Comparison of ENCODE assay signal across 8 cellular contexts in genomic region chr6:165850434-165851019, GRCh38.
DNase-seq lines count a peak whose midpoint lies in the region; ATAC-seq and TF ChIP-seq lines count a peak whose summit lies in the region.

No MANE protein-coding gene starts in this region.

- TF ChIP-seq POLR2A in thyroid gland (IDR thresholded peaks at IDR 0.05), result no peak

- no peak overlapping the region for H3K4me3 Mint-ChIP-seq in CD8-positive, alpha-beta T cell

- H3K4me3 ChIP-seq in CD8-positive, alpha-beta T cell (ENCODE audit: low read depth, low read length), result no peak overlapping the region
- H3K4me3 ChIP-seq in OCI-LY1 (ENCODE audit: low read depth, low read length, poor library complexity, severe bottlenecking), result no peak overlapping the region
- no peak overlapping the region for H3K4me3 ChIP-seq in fibroblast of villous mesenchyme (ENCODE audit: low read depth, low read length)
- H3K4me3 ChIP-seq in thyroid gland (replicated peaks in 1 of 3), result peak overlapping the region in 1 of 3 donors; percentile 35

- H2AFZ ChIP-seq in OCI-LY1 (ENCODE audit: low read length), result no peak overlapping the region

- peak; percentile 15 to 67 (median 45) for DNase-seq in CD8-positive, alpha-beta T cell
- DNase-seq in GM19238 (ENCODE audit: insufficient read length, low spot score) (peak; percentile 66), fibroblast of villous mesenchyme (ENCODE audit: low read depth) (peak; percentile 53), non-pigmented ciliary epithelial cell (ENCODE audit: low read depth) (peak; percentile 5), thyroid gland (peak; percentile 76 to 79)
- DNase-seq in activated T-cell treated with anti-CD3 and anti-CD28 coated beads, Interleukin-2, amount 50 U/mL, for 48 hours, result peak; percentile 69 to 70

- no peak overlapping the region for H3K9ac ChIP-seq in OCI-LY1 (ENCODE audit: low read length)

- peak; percentile 97 for TF ChIP-seq CTCF in CD8-positive, alpha-beta T cell (IDR thresholded peaks at IDR 0.05)
- TF ChIP-seq CTCF in OCI-LY1 (IDR thresholded peaks at IDR 0.05; ENCODE audit: low read length), result peak; percentile 92
- peak; percentile 96 for TF ChIP-seq CTCF in fibroblast of villous mesenchyme (IDR thresholded peaks at IDR 0.05; ENCODE audit: insufficient read depth, low read depth, low read length)
- TF ChIP-seq CTCF in thyroid gland (IDR thresholded peaks at IDR 0.05), result peak; percentile 88 to 99 (median 94)

- H3K36me3 Mint-ChIP-seq in CD8-positive, alpha-beta T cell, result no peaks in the 10 kb centered on the region

- H3K9me2 ChIP-seq in OCI-LY1 (ENCODE audit: low read depth, low read length), result no peaks in the 10 kb centered on the region

- peaks cover 11% of the 10 kb centered on the region for H3K4me1 Mint-ChIP-seq in CD8-positive, alpha-beta T cell (ENCODE audit: low read depth)

- H3F3A ChIP-seq in OCI-LY1 (ENCODE audit: insufficient read depth, low read length), result no peaks in the 10 kb centered on the region

- H3K27me3 Mint-ChIP-seq in CD8-positive, alpha-beta T cell (ENCODE audit: low read depth), result peaks cover 55% of the 10 kb centered on the region

- ATAC-seq in CD8-positive, alpha-beta T cell, result peak; percentile 63
- ATAC-seq in HG03342 (IDR thresholded peaks at IDR 0.05; ENCODE audit: unreplicated experiment), result peak; percentile 96

- no peaks in the 10 kb centered on the region for H4K20me1 ChIP-seq in OCI-LY1 (ENCODE audit: insufficient read depth, low read length)

- H3K4me2 ChIP-seq in OCI-LY1 (ENCODE audit: low read length), result no peak overlapping the region

- peaks cover 16% of the 10 kb centered on the region for H3K27me3 ChIP-seq in CD8-positive, alpha-beta T cell (ENCODE audit: insufficient read depth, low read length)
- H3K27me3 ChIP-seq in OCI-LY1 (ENCODE audit: insufficient read depth, low read length), result no peaks in the 10 kb centered on the region
- no peaks in the 10 kb centered on the region for H3K27me3 ChIP-seq in thyroid gland

- H3K27ac ChIP-seq in CD8-positive, alpha-beta T cell (ENCODE audit: low read depth, low read length), result no peak overlapping the region
- no peak overlapping the region for H3K27ac ChIP-seq in OCI-LY1 (ENCODE audit: low read depth, low read length, poor library complexity, severe bottlenecking)
- peak overlapping the region in 1 of 3 donors; percentile 32 for H3K27ac ChIP-seq in thyroid gland

- H3K79me2 ChIP-seq in OCI-LY1 (ENCODE audit: insufficient read depth, low read length), result no peaks in the 10 kb centered on the region

- POLR2A ChIA-PET in CD8-positive, alpha-beta T cell (lab: Charles Lee), result no interaction called here

- H3K9me3 ChIP-seq in CD8-positive, alpha-beta T cell (ENCODE audit: low read length), result no peaks in the 10 kb centered on the region
- H3K9me3 ChIP-seq in OCI-LY1 (ENCODE audit: low read length), result no peaks in the 10 kb centered on the region
- no peaks in the 10 kb centered on the region for H3K9me3 ChIP-seq in thyroid gland

- intact Hi-C loops in CD8-positive, alpha-beta T cell (cut with DNase I, micrococcal nuclease), result loop anchor here in 1 of 2 experiments (5.0 kb wide), 1 partner anchor 123 kb away; no protein-coding TSS in a partner anchor
- intact Hi-C loops in thyroid gland (cut with DNase I), result loop anchor here (5.0 kb wide), 2 partner anchors 118 to 413 kb away; no protein-coding TSS in a partner anchor

- no peaks in the 10 kb centered on the region for H3K9me3 Mint-ChIP-seq in CD8-positive, alpha-beta T cell

- H3K4me1 ChIP-seq in CD8-positive, alpha-beta T cell (ENCODE audit: insufficient read depth, low read length), result peaks cover 6% of the 10 kb centered on the region
- H3K4me1 ChIP-seq in OCI-LY1 (ENCODE audit: insufficient read depth, low read length, severe bottlenecking), result no peaks in the 10 kb centered on the region
- peaks cover 0 to 6% of the 10 kb centered on the region in 2 donors for H3K4me1 ChIP-seq in thyroid gland

- CTCF ChIA-PET in CD8-positive, alpha-beta T cell (lab: Charles Lee), result interaction anchor here (1.2 to 3.0 kb wide), 5 partner anchors 9 to 246 kb away, joined by 3 to 16 read pairs (median 8); no protein-coding TSS in a partner anchor

- no peaks in the 10 kb centered on the region for H3K36me3 ChIP-seq in CD8-positive, alpha-beta T cell (ENCODE audit: insufficient read depth, low read length)
- H3K36me3 ChIP-seq in OCI-LY1 (ENCODE audit: insufficient read depth, low read length) (no peaks in the 10 kb centered on the region), thyroid gland (no peaks in the 10 kb centered on the region)

- H3K27ac Mint-ChIP-seq in CD8-positive, alpha-beta T cell, result no peak overlapping the region

- 15 to 16% methylated on average over 9 of the region's 9 CpGs for WGBS in thyroid gland, 2 donors

Comparison
In these comparisons a context has a peak if more than half of its experiments do, and no peak if none do; other contexts are left out.
1. DNase-seq: peak in every context shown above with its lines; median percentile 78 in thyroid gland; 70 in activated T-cell treated with anti-CD3 and anti-CD28 coated beads, Interleukin-2, amount 50 U/mL, for 48 hours; 66 in GM19238; 53 in fibroblast of villous mesenchyme; 45 in CD8-positive, alpha-beta T cell; 5 in non-pigmented ciliary epithelial cell.